ENCODE assay signal across 1 cellular context in genomic region chr1:235129774-235130570, GRCh38.
A peak's percentile ranks its signal among the peaks of the same experiment; 100 is the strongest.
TF ChIP-seq lines count a peak whose summit lies in the region.

No MANE protein-coding gene starts in this region.

TF ChIP-seq in HepG2, 621 proteins besides CTCF, POLR2A, EP300 and RAD21 (continued from another document and continues in another):
- TF ChIP-seq BATF2 (CRISPR knock-in tag; IDR thresholded peaks at IDR 0.05) (no peak), ZNF589 (CRISPR knock-in tag; conservative IDR thresholded peaks at IDR 0.05) (no peak), ZBTB10 (CRISPR knock-in tag; IDR thresholded peaks at IDR 0.05; ENCODE audit: borderline replicate concordance) (no peak), CREB1 (IDR thresholded peaks at IDR 0.05) (no peak), CREB1 (CRISPR knock-in tag; IDR thresholded peaks at IDR 0.05) (no peak), NFIB (CRISPR knock-in tag; IDR thresholded peaks at IDR 0.05; ENCODE audit: borderline replicate concordance) (no peak), GLI4 (CRISPR knock-in tag; IDR thresholded peaks at IDR 0.05; ENCODE audit: borderline replicate concordance) (no peak), ARNT2 (CRISPR knock-in tag; IDR thresholded peaks at IDR 0.05; ENCODE audit: low read depth) (no peak), IRX3 (CRISPR knock-in tag; IDR thresholded peaks at IDR 0.05; ENCODE audit: borderline replicate concordance, low read depth) (no peak), ZNF770 (CRISPR knock-in tag; IDR thresholded peaks at IDR 0.05) (no peak), THAP8 (CRISPR knock-in tag; IDR thresholded peaks at IDR 0.05; ENCODE audit: borderline replicate concordance) (no peak), BRD4 (CRISPR knock-in tag; IDR thresholded peaks at IDR 0.05) (no peak), ARID2 (CRISPR knock-in tag; IDR thresholded peaks at IDR 0.05; ENCODE audit: borderline replicate concordance) (no peak), HMG20A (CRISPR knock-in tag; IDR thresholded peaks at IDR 0.05; ENCODE audit: borderline replicate concordance) (peak; percentile 58; the same call in 1 of the 2 replicates), ZNF513 (CRISPR knock-in tag; conservative IDR thresholded peaks at IDR 0.05) (no peak), RBM22 (optimal IDR thresholded peaks at IDR 0.05; ENCODE audit: low read length) (no peak), PAXIP1 (CRISPR knock-in tag; conservative IDR thresholded peaks at IDR 0.05) (peak; percentile 89), ZNF407 (CRISPR knock-in tag; IDR thresholded peaks at IDR 0.05; ENCODE audit: not compliant biosample characterization) (no peak), ZNF816 (CRISPR knock-in tag; IDR thresholded peaks at IDR 0.05; ENCODE audit: borderline replicate concordance) (no peak; the same call in 1 of the 2 replicates), ZBTB25 (CRISPR knock-in tag; IDR thresholded peaks at IDR 0.05) (no peak), ZSCAN31 (CRISPR knock-in tag; IDR thresholded peaks at IDR 0.05; ENCODE audit: low read depth) (no peak), ATF3 (CRISPR knock-in tag; IDR thresholded peaks at IDR 0.05) (no peak)
